8 cellular contexts compared by ENCODE assay signal in the genomic region with DNA sequence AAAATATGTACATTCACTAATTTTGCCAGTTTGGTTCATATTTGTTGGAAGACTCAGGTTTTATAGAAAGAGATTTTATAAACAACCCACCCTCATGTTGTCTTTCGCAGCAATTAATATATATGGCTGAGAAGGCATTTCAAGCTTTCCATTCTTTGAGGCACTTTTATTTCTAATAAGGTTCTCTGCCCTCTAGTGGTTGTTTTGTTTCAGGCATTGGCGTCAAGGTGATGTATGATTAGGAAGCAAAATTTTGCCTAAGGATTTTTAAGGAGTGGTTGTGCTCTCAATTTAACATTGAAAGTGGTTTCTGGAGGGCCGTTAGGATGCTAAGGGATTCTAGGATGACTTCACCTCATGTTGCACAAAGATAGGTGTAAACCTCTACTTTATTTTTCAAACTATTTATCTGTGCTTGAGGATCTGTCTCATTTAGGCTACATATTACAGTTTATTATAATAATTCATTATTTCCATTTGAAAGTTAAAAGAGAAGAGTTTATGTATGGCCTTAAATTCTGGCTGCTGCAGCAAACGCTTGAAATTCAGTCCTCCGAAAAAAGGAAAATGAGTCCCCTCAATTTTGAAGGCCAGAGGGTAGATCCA. TPM values are rescaled to one million over a fixed set of nuclear protein-coding genes. Genes with fewer than 3 reads are reported as not detected.
DNase-seq lines count a peak whose midpoint lies in the region; ATAC-seq and TF ChIP-seq lines count a peak whose summit lies in the region.

No MANE protein-coding gene starts in this region.

- ATAC-seq in SK-N-SH treated with all-trans-retinoic acid at 6 μM for 48 hours (peak; percentile 81), esophagus mucosa (no peak)

- TF ChIP-seq CTCF in GM12875 (IDR thresholded peaks at IDR 0.05; ENCODE audit: borderline replicate concordance, insufficient read depth, low read depth, low read length), result peak; percentile 57

- no peak overlapping the region for H3K4me3 ChIP-seq in GM12875 (ENCODE audit: low read depth, low read length)

- DNase-seq in A172 (ENCODE audit: low spot score) (peak; percentile 32), M059J (ENCODE audit: low read depth) (peak; percentile 35), foreskin melanocyte (peak; percentile 12), stromal cell of bone marrow (ENCODE audit: low read depth) (peak; percentile 6), T1000 (lab: John Stamatoyannopoulos, UW) (no peak)

TF ChIP-seq in SK-N-SH treated with all-trans-retinoic acid at 6 μM for 48 hours, 23 proteins besides CTCF, POLR2A, EP300 and RAD21:
- no peak for TF ChIP-seq ARNTL (CRISPR knock-in tag; IDR thresholded peaks at IDR 0.05; ENCODE audit: borderline replicate concordance, low read depth)
- TF ChIP-seq POU6F1 (CRISPR knock-in tag; IDR thresholded peaks at IDR 0.05; ENCODE audit: borderline replicate concordance, low read depth), result no peak
- TF ChIP-seq BACH2 (CRISPR knock-in tag; IDR thresholded peaks at IDR 0.05; ENCODE audit: borderline replicate concordance), result no peak
- TF ChIP-seq, protein P1, sequence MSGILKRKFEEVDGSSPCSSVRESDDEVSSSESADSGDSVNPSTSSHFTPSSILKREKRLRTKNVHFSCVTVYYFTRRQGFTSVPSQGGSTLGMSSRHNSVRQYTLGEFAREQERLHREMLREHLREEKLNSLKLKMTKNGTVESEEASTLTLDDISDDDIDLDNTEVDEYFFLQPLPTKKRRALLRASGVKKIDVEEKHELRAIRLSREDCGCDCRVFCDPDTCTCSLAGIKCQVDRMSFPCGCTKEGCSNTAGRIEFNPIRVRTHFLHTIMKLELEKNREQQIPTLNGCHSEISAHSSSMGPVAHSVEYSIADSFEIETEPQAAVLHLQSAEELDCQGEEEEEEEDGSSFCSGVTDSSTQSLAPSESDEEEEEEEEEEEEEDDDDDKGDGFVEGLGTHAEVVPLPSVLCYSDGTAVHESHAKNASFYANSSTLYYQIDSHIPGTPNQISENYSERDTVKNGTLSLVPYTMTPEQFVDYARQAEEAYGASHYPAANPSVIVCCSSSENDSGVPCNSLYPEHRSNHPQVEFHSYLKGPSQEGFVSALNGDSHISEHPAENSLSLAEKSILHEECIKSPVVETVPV (CRISPR knock-in tag; IDR thresholded peaks at IDR 0.05), result no peak

RNA-seq across cellular contexts. Expression of gene OXGR1, which starts 35.9 kb away (rescaled TPM):
- not detected in 2 replicates for total RNA-seq in A172 (2014; rRNA removed; shearing (Covaris generic))
- total RNA-seq in M059J (2014; rRNA removed; shearing (Covaris generic)), result 0.49 TPM in 1 of 2 replicates, not detected in the other
- 0.36 TPM for total RNA-seq in esophagus mucosa
